Comparison of ENCODE assay signal across 20 cellular contexts in genomic region chr3:107654218-107654617, GRCh38.
DNase-seq lines count a peak whose midpoint lies in the region; ATAC-seq, FAIRE-seq and TF ChIP-seq lines count a peak whose summit lies in the region.
"Had no signal": no experiment of that assay in that cellular context is flagged by ENCODE, and none has a peak within 500 bp of the region (broad histone marks: within the 10 kb centered on the region; RNA-seq: fewer than 3 reads in every experiment).

No MANE protein-coding gene starts in this region.

- H3K79me2 ChIP-seq in K562 (ENCODE audit: control insufficient read depth, insufficient read depth, low read length) = no peaks in the 10 kb centered on the region

- H3K36me3 Mint-ChIP-seq in CD4-positive, alpha-beta T cell (ENCODE audit: low read depth) = peaks cover 9% of the 10 kb centered on the region

- 95% methylated on average over 1 of the region's 1 CpG for WGBS in A549 (ENCODE audit: missing lambda C conversion rate)
- WGBS in K562 (ENCODE audit: insufficient coverage, low coverage, missing lambda C conversion rate) = 23% methylated on average over 1 of the region's 1 CpG

- no peak for TF ChIP-seq EP300 in A549 (IDR thresholded peaks at IDR 0.05)
- TF ChIP-seq EP300 in K562 (IDR thresholded peaks at IDR 0.05; ENCODE audit: low read length) = no peak

- H3K27ac Mint-ChIP-seq in CD4-positive, alpha-beta T cell = peak overlapping the region; percentile 2
- H3K27ac Mint-ChIP-seq: B cell had no signal

- ATAC-seq in A549 = no peak
- ATAC-seq in CD4-positive, alpha-beta T cell (ENCODE audit: poor library complexity) = no peak
- ATAC-seq in K562 = no peak

- H3K4me1 Mint-ChIP-seq in CD4-positive, alpha-beta T cell (ENCODE audit: low read depth) = peaks cover 37% of the 10 kb centered on the region

- no peaks in the 10 kb centered on the region for H3K9me3 ChIP-seq in A549
- no peaks in the 10 kb centered on the region for H3K9me3 ChIP-seq in CD4-positive, alpha-beta T cell (ENCODE audit: control insufficient read depth, low read length)
- no peaks in the 10 kb centered on the region for H3K9me3 ChIP-seq in K562 (replicated peaks; ENCODE audit: control insufficient read depth, insufficient read depth, low read depth, low read length)

- no TSS peak for BruUV-seq in K562 (replicated peaks; lab: Mats Ljungman, UMichigan)

- intact Hi-C loops in CD4-positive, alpha-beta T cell (cut with DNase I, micrococcal nuclease) = loop anchor here in 1 of 2 experiments (10.0 kb wide), 1 partner anchor 419 kb away; no protein-coding TSS in a partner anchor
- intact Hi-C loops in K562 (cut with micrococcal nuclease) = no loop called here

- H3K9me1 ChIP-seq in K562 (ENCODE audit: control insufficient read depth, insufficient read depth, low read length) = no peaks in the 10 kb centered on the region

- H3K4me2 ChIP-seq in A549 (no peak overlapping the region), K562 (ENCODE audit: insufficient read depth, low read length) (no peak overlapping the region)
- H3K4me2 ChIP-seq: BLaER1 had no signal

- DNase-seq in A549 (ENCODE audit: low read depth in 1 of 2, low spot score in 1 of 2) (no peak), K562 (ENCODE audit: extremely low read depth in 1 of 4, low spot score in 3 of 4) (no peak), KG1 (lab: John Stamatoyannopoulos, UW) (no peak), NCI-H2171 treated with DMSO at 0.1 percent for 48 hours (lab: John Stamatoyannopoulos, UW) (no peak)
- DNase-seq in CD4-positive, alpha-beta T cell = no peak
- DNase-seq in stimulated activated CD4-positive, alpha-beta T cell treated with anti-CD3 and anti-CD28 coated beads, Interleukin-2, amount 100 ng/mL, for 24 hours = no peak
- DNase-seq: Calu3; CD4-positive, CD25-positive, alpha-beta regulatory T cell; COR-L47; DMS53; DMS79 treated with DMSO at 0.1 percent for 48 hours; GF-D8; GM23248; H7; HCEC 1CT had no signal

- FAIRE-seq in A549 (lab: Jason Lieb, UNC) (no peak), K562 (lab: Jason Lieb, UNC) (no peak)
- FAIRE-seq: GM12892, H1 had no signal

- TF ChIP-seq RAD21 in A549 (conservative IDR thresholded peaks at IDR 0.05 in 1 of 2, IDR thresholded peaks at IDR 0.05 in 1 of 2) = no peak
- no peak for TF ChIP-seq RAD21 in K562 (CRISPR knock-in tag; conservative IDR thresholded peaks at IDR 0.05 in 1 of 2, IDR thresholded peaks at IDR 0.05 in 1 of 2)

- no peaks in the 10 kb centered on the region for H3K27me3 Mint-ChIP-seq in CD4-positive, alpha-beta T cell
- H3K27me3 Mint-ChIP-seq: B cell; CD4-positive, CD25-positive, alpha-beta regulatory T cell had no signal

- TF ChIP-seq CTCF in A549 (IDR thresholded peaks at IDR 0.05) = no peak
- no peak for TF ChIP-seq CTCF in CD4-positive, alpha-beta T cell (IDR thresholded peaks at IDR 0.05)
- no peak for TF ChIP-seq CTCF in K562 (IDR thresholded peaks at IDR 0.05 in 2 of 3, conservative IDR thresholded peaks at IDR 0.05 in 1 of 3; ENCODE audit: insufficient read depth in 2 of 3, low read depth in 1 of 3, low read length in 3 of 3)

- no peaks in the 10 kb centered on the region for H3K9me3 Mint-ChIP-seq in CD4-positive, alpha-beta T cell
- H3K9me3 Mint-ChIP-seq: CD4-positive, CD25-positive, alpha-beta regulatory T cell had no signal

- no peaks in the 10 kb centered on the region for H3K36me3 ChIP-seq in K562 (ENCODE audit: control insufficient read depth, insufficient read depth, low read length)

- H3K4me1 ChIP-seq in A549 = peaks cover 19% of the 10 kb centered on the region
- H3K4me1 ChIP-seq in K562 (replicated peaks in 1 of 2; ENCODE audit: control insufficient read depth in 2 of 2, insufficient read depth in 2 of 2, low read length in 2 of 2) = no peaks in the 10 kb centered on the region

- in situ Hi-C loops in K562 (cut with MboI) = no loop called here

- H3K4me3 Mint-ChIP-seq in CD4-positive, alpha-beta T cell = no peak overlapping the region
- H3K4me3 Mint-ChIP-seq: B cell; CD4-positive, CD25-positive, alpha-beta regulatory T cell had no signal

- CTCF ChIA-PET in A549 (lab: Yijun Ruan, JAX) (interaction anchor here (0.9 kb wide), 1 partner anchor 12 kb away, joined by 3 read pairs; no protein-coding TSS in a partner anchor), K562 (lab: Yijun Ruan, JAX; ENCODE audit: low intra/inter-chr PET ratio) (interaction anchor here (0.5 kb wide), 1 partner anchor 473 kb away, joined by 3 read pairs; no protein-coding TSS in a partner anchor)
- CTCF ChIA-PET in CD4-positive, alpha-beta T cell (lab: Charles Lee) = no interaction called here

- H3K4me3 ChIP-seq in A549 = no peak overlapping the region
- H3K4me3 ChIP-seq in K562 = no peak overlapping the region
- H3K4me3 ChIP-seq: BLaER1, GM23248 had no signal

- H2AFZ ChIP-seq in K562 (ENCODE audit: low read depth, low read length) = no peak overlapping the region
- H2AFZ ChIP-seq: GM23248 had no signal

- H4K20me1 ChIP-seq in K562 (replicated peaks; ENCODE audit: control insufficient read depth, insufficient read depth, low read length) = no peaks in the 10 kb centered on the region

- no peak overlapping the region for H3K9ac ChIP-seq in K562 (ENCODE audit: insufficient read depth in 1 of 2, low read depth in 2 of 2, low read length in 2 of 2)
- H3K9ac ChIP-seq: BLaER1, GM23248 had no signal

- H3K27ac ChIP-seq in A549 (no peak overlapping the region), K562 (ENCODE audit: extremely low read depth, low read depth, low read length) (no peak overlapping the region)
- H3K27ac ChIP-seq in CD4-positive, alpha-beta T cell (ENCODE audit: low read depth, low read length) = no peak overlapping the region
- H3K27ac ChIP-seq: BLaER1, C4-2B, GM23248 had no signal

- no peaks in the 10 kb centered on the region for H3K27me3 ChIP-seq in CD4-positive, alpha-beta T cell (ENCODE audit: control insufficient read depth, insufficient read depth, low read length)
- H3K27me3 ChIP-seq in K562 (ENCODE audit: control insufficient read depth in 2 of 2, insufficient read depth in 2 of 2, low read length in 2 of 2) = no peaks in the 10 kb centered on the region
- H3K27me3 ChIP-seq: BLaER1 had no signal

- POLR2A ChIA-PET in A549 (lab: Yijun Ruan, JAX) (no interaction called here), K562 (lab: Yijun Ruan, JAX) (no interaction called here)
- POLR2A ChIA-PET in CD4-positive, alpha-beta T cell (lab: Charles Lee) = no interaction called here

- TF ChIP-seq POLR2A in A549 (IDR thresholded peaks at IDR 0.05; ENCODE audit: low read length) (no peak), K562 (conservative IDR thresholded peaks at IDR 0.05) (no peak)

TF ChIP-seq in A549, 52 proteins besides CTCF, POLR2A, EP300 and RAD21:
- no peak for TF ChIP-seq PHF8 (IDR thresholded peaks at IDR 0.05; ENCODE audit: borderline replicate concordance, low read depth)
- no peak for TF ChIP-seq MAZ (IDR thresholded peaks at IDR 0.05; ENCODE audit: borderline replicate concordance, low read depth, low read length)
- TF ChIP-seq KDM1A (IDR thresholded peaks at IDR 0.05; ENCODE audit: low read depth) = no peak
- no peak for TF ChIP-seq ZFP36 (IDR thresholded peaks at IDR 0.05; ENCODE audit: borderline replicate concordance, partially characterized antibody)
- TF ChIP-seq BCL3 (IDR thresholded peaks at IDR 0.05) = no peak
- peak; percentile 62 for TF ChIP-seq MAFK (IDR thresholded peaks at IDR 0.05; ENCODE audit: partially characterized antibody)
- TF ChIP-seq EHF (CRISPR knock-in tag; IDR thresholded peaks at IDR 0.05) = no peak
- no peak for TF ChIP-seq FOSL2 (IDR thresholded peaks at IDR 0.05)
- TF ChIP-seq FOSL2 (CRISPR knock-in tag; IDR thresholded peaks at IDR 0.05) = no peak
- no peak for TF ChIP-seq JUNB (IDR thresholded peaks at IDR 0.05)
TF ChIP-seq in A549: peak in this region for 1.

TF ChIP-seq in K562, 482 proteins besides CTCF, POLR2A, EP300 and RAD21:
- TF ChIP-seq ZFP1 (CRISPR knock-in tag; IDR thresholded peaks at IDR 0.05) (no peak), C11orf30 (IDR thresholded peaks at IDR 0.05; ENCODE audit: low read depth) (peak; percentile 56; the same call in 1 of the 2 replicates), ZNF316 (IDR thresholded peaks at IDR 0.05) (peak; percentile 73), NELFE (IDR thresholded peaks at IDR 0.05; ENCODE audit: insufficient read depth, insufficient read length) (no peak), MAFG (tag; conservative IDR thresholded peaks at IDR 0.05) (peak; percentile 24; the same call in 1 of the 2 replicates)
TF ChIP-seq in K562: peak in this region for 3.

Comparison
In these comparisons a context has a peak if more than half of its experiments do, and no peak if none do; other contexts are left out.
1. Of the 35 proteins assayed by ChIP-seq in both K562 and A549: peak only in K562: none; only in A549: MAFK; in both: none; in neither: 34.